ENCODE assay signal across 9 cellular contexts in the genomic region with DNA sequence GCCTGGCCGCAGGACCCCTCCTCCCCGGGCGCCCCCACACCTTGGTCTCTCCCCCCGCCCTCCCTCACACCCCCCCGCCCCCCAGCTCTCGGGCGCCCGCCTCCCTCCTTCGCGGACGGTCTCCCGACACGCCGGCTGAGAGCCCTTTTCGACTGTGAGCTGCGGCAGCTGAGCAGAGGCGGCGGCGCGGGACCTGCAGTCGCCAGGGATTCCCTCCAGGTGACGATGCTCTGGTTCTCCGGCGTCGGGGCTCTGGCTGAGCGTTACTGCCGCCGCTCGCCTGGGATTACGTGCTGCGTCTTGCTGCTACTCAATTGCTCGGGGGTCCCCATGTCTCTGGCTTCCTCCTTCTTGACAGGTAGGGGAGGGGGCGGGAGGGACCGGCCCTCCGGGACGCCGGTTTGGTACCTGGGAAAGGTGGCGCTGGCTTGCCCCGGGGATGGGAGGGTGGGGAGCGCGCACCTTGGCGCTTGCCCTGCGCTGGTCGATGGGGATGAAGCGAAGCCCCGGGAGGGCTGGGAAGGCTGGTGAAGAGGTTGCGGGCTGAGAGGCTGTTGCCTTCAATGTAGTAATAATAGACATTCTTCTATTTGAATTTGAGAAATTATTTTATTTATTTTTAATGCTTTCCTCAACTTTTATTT. TPM values are rescaled to one million over a fixed set of nuclear protein-coding genes. Genes with fewer than 3 reads are reported as not detected.
A peak's percentile ranks its signal among the peaks of the same experiment; 100 is the strongest.
DNase-seq lines count a peak whose midpoint lies in the region; ATAC-seq and TF ChIP-seq lines count a peak whose summit lies in the region.
"Had no signal": no experiment of that assay in that cellular context is flagged by ENCODE, and none has a peak within 500 bp of the region (broad histone marks: within the 10 kb centered on the region; RNA-seq: fewer than 3 reads in every experiment).

BMPER (plus strand) TSS at position 151 of the 644 bp plus-strand sequence; CDS start at position 226, 75 bp downstream.

- no peaks in the 10 kb centered on the region for H3K36me3 Mint-ChIP-seq in activated CD4-positive, alpha-beta memory T cell treated with anti-CD3 and anti-CD28 coated beads, Interleukin-2, amount 10 ng/mL, durations not matched to agents 7 days and 5 days (ENCODE audit: low read depth)

- CTCF ChIA-PET in activated CD4-positive, alpha-beta memory T cell treated with anti-CD3 and anti-CD28 coated beads, Interleukin-2, amount 10 ng/mL, durations not matched to agents 7 days and 5 days (lab: Charles Lee): interaction anchor here (2.1 kb wide), 1 partner anchor 11 kb away, joined by 17 read pairs; no protein-coding TSS in a partner anchor

- H3K9me3 Mint-ChIP-seq in activated CD4-positive, alpha-beta memory T cell treated with anti-CD3 and anti-CD28 coated beads, Interleukin-2, amount 10 ng/mL, durations not matched to agents 7 days and 5 days: no peaks in the 10 kb centered on the region

- H3K27ac ChIP-seq in KMS-11: no peak within 1 kb of the TSS

- peak; percentile 38 for DNase-seq in DMS153 (lab: John Stamatoyannopoulos, UW)
- DNase-seq in activated CD4-positive, alpha-beta memory T cell treated with anti-CD3 and anti-CD28 coated beads, Interleukin-2, amount 10 ng/mL, durations not matched to agents 7 days and 5 days: no peak
- DNase-seq in globus pallidus (ENCODE audit: low spot score): peak; percentile 8
- DNase-seq in omental fat pad (ENCODE audit: low spot score): no peak
- no peak for DNase-seq in HPDE6-E6E7 (ENCODE audit: extremely low spot score)
- no peak for DNase-seq in inferior parietal cortex (ENCODE audit: extremely low spot score)

- no peaks in the 10 kb centered on the region for H4K20me1 ChIP-seq in KMS-11 (ENCODE audit: insufficient read depth)

- H3K4me3 ChIP-seq in KMS-11 (IDR thresholded peaks at IDR 0.05; ENCODE audit: insufficient read depth, low read depth, low read length): no peak within 1 kb of the TSS
- H3K4me3 ChIP-seq: K562 had no signal

- peak within 1 kb of the TSS; percentile 98 for H2AFZ ChIP-seq in KMS-11 (ENCODE audit: low read depth)

- H3K27me3 Mint-ChIP-seq in activated CD4-positive, alpha-beta memory T cell treated with anti-CD3 and anti-CD28 coated beads, Interleukin-2, amount 10 ng/mL, durations not matched to agents 7 days and 5 days: peaks cover 62% of the 10 kb centered on the region

- peaks cover 4% of the 10 kb centered on the region for H3K4me1 ChIP-seq in KMS-11 (ENCODE audit: low read depth, poor library complexity, severe bottlenecking)

- H3K4me1 Mint-ChIP-seq in activated CD4-positive, alpha-beta memory T cell treated with anti-CD3 and anti-CD28 coated beads, Interleukin-2, amount 10 ng/mL, durations not matched to agents 7 days and 5 days: peaks cover 7% of the 10 kb centered on the region

- H3K36me3 ChIP-seq in KMS-11 (ENCODE audit: insufficient read depth): no peaks in the 10 kb centered on the region

- POLR2A ChIA-PET in activated CD4-positive, alpha-beta memory T cell treated with anti-CD3 and anti-CD28 coated beads, Interleukin-2, amount 10 ng/mL, durations not matched to agents 7 days and 5 days (lab: Charles Lee): no interaction called here

- H3K4me2 ChIP-seq in KMS-11: peak within 1 kb of the TSS; percentile 68

- TF ChIP-seq CTCF in KMS-11 (conservative IDR thresholded peaks at IDR 0.05; ENCODE audit: low read depth, low read length) (no peak), omental fat pad (IDR thresholded peaks at IDR 0.05) (no peak)

- H3K27me3 ChIP-seq in KMS-11 (ENCODE audit: insufficient read depth, low read depth): peaks cover 2% of the 10 kb centered on the region; the same call in 1 of the 2 replicates

- no peaks in the 10 kb centered on the region for H3K79me2 ChIP-seq in KMS-11 (ENCODE audit: insufficient read depth, low read depth)

- peak within 1 kb of the TSS; percentile 2; the same call in 1 of the 2 replicates for H3K9ac ChIP-seq in KMS-11

- peak; percentile 13 for ATAC-seq in omental fat pad (ENCODE audit: low FRiP score)
- ATAC-seq in GM18909 (IDR thresholded peaks at IDR 0.05; ENCODE audit: poor library complexity, unreplicated experiment): no peak

- H3K4me3 Mint-ChIP-seq in activated CD4-positive, alpha-beta memory T cell treated with anti-CD3 and anti-CD28 coated beads, Interleukin-2, amount 10 ng/mL, durations not matched to agents 7 days and 5 days: peak within 1 kb of the TSS; percentile 33

- no peak within 1 kb of the TSS for H3K27ac Mint-ChIP-seq in activated CD4-positive, alpha-beta memory T cell treated with anti-CD3 and anti-CD28 coated beads, Interleukin-2, amount 10 ng/mL, durations not matched to agents 7 days and 5 days

RNA-seq across cellular contexts. Expression of gene BMPER, which starts in this region (rescaled TPM):
- not detected for total RNA-seq in activated CD4-positive, alpha-beta memory T cell treated with anti-CD3 and anti-CD28 coated beads, Interleukin-2, amount 10 ng/mL, durations not matched to agents 7 days and 5 days
- total RNA-seq in omental fat pad: 10 to 100 TPM in 2 of 4 donors, 1 to 10 TPM in 2; 5.4 to 32.5 (median 16.6) TPM
- total RNA-seq: K562 had no signal

Comparison
In these comparisons a context has a peak if more than half of its experiments do, and no peak if none do; other contexts are left out.
1. RNA of gene BMPER (total RNA-seq): 5.4 to 32.5 TPM in omental fat pad; not detected in activated CD4-positive, alpha-beta memory T cell treated with anti-CD3 and anti-CD28 coated beads, Interleukin-2, amount 10 ng/mL, durations not matched to agents 7 days and 5 days; every median in the first group is over 4 times any median in the second.
2. DNase-seq: peak in DMS153 (single experiment) and globus pallidus (single experiment); none in activated CD4-positive, alpha-beta memory T cell treated with anti-CD3 and anti-CD28 coated beads, Interleukin-2, amount 10 ng/mL, durations not matched to agents 7 days and 5 days (single experiment), omental fat pad (single experiment), HPDE6-E6E7 (single experiment) and inferior parietal cortex (single experiment).